3 cellular contexts compared by ENCODE assay signal in the genomic region with DNA sequence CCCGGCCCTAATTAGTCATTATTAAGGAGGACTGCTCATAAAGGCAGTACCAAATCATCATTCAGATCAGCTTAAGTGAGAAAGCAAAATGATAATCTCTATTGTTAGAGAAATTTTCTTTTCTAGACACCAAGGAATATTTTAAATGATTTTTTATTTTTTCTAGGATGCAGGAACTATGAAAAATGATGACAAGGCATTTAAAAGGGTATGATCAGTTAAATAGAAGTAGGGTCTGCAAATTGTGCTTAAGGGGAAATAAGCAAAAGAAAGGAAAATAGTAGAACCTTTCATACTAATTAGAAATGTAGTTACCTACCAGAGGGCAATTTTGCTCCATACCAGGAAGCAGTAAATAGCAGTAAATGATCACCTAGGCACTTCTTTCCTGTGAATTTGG.
A peak's percentile ranks its signal among the peaks of the same experiment; 100 is the strongest.
TF ChIP-seq lines count a peak whose summit lies in the region.

No MANE protein-coding gene starts in this region.

TF ChIP-seq in HepG2, 621 proteins besides CTCF, POLR2A, EP300 and RAD21:
- TF ChIP-seq MAFK (conservative IDR thresholded peaks at IDR 0.05 in 1 of 2, IDR thresholded peaks at IDR 0.05 in 1 of 2; ENCODE audit: low read length in 2 of 2): peak; percentile 91 to 96
- TF ChIP-seq, protein P1, sequence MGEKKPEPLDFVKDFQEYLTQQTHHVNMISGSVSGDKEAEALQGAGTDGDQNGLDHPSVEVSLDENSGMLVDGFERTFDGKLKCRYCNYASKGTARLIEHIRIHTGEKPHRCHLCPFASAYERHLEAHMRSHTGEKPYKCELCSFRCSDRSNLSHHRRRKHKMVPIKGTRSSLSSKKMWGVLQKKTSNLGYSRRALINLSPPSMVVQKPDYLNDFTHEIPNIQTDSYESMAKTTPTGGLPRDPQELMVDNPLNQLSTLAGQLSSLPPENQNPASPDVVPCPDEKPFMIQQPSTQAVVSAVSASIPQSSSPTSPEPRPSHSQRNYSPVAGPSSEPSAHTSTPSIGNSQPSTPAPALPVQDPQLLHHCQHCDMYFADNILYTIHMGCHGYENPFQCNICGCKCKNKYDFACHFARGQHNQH (CRISPR knock-in tag; IDR thresholded peaks at IDR 0.05): no peak
- peak; percentile 94 for TF ChIP-seq MAFF (IDR thresholded peaks at IDR 0.05; ENCODE audit: low read depth, low read length)
- no peak for TF ChIP-seq TBX2 (CRISPR knock-in tag; IDR thresholded peaks at IDR 0.05; ENCODE audit: borderline replicate concordance)

TF ChIP-seq in IMR-90, 13 proteins besides CTCF, POLR2A, EP300 and RAD21:
- TF ChIP-seq SMC3 (IDR thresholded peaks at IDR 0.05; ENCODE audit: low read depth, low read length): no peak
- peak; percentile 94 for TF ChIP-seq MAFK (IDR thresholded peaks at IDR 0.05; ENCODE audit: low read depth, low read length)

TF ChIP-seq in H1, 55 proteins besides CTCF, POLR2A, EP300 and RAD21:
- no peak for TF ChIP-seq EZH2 (IDR thresholded peaks at IDR 0.05; ENCODE audit: low read depth, low read length, severe bottlenecking)
- peak; percentile 80; the same call in 1 of the 2 replicates for TF ChIP-seq MAFK (IDR thresholded peaks at IDR 0.05; ENCODE audit: low read depth, low read length)
